ENCODE assay signal across 31 cellular contexts in the genomic region with DNA sequence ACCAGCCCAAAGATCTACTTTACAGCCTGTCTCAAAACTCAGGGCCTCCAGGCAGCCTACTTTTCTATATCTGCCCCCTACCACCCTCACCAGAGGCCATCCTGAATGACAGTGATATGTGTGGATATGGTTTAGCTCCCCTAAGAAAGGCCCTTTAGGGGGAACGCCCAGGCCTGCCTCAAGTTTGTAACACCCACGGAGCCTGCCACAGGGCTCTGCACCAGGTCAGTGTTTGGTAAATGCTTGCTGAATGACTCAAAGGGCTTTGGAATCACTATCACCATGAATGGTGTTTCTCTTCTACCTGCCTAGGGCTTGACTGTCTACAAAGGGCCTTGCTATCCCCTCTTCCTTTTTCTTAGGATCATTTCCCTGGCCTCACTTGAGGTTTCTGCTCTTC. TPM values are rescaled to one million over a fixed set of nuclear protein-coding genes. Genes with fewer than 3 reads are reported as not detected.
"Had no signal": no experiment of that assay in that cellular context is flagged by ENCODE, and none has a peak within 500 bp of the region (broad histone marks: within the 10 kb centered on the region; RNA-seq: fewer than 3 reads in every experiment).

No MANE protein-coding gene starts in this region.

- DNase-seq: activated CD4-positive, alpha-beta T cell treated with anti-CD3 and anti-CD28 coated beads, Interleukin-2, amount 50 U/mL, for 1 hour; activated CD4-positive, CD25-positive, alpha-beta regulatory T cell treated with anti-CD3 and anti-CD28 coated beads, Interleukin-2, amount 50 U/mL, for 72 hours; activated CD8-positive, alpha-beta memory T cell treated with anti-CD3 and anti-CD28 coated beads, Interleukin-2, amount 50 U/mL, for 4 hours; activated T-cell treated with anti-CD3 and anti-CD28 coated beads, Interleukin-2, amount 50 U/mL, for 1 hour; anterior cingulate cortex; body of pancreas; cortex of kidney; foreskin fibroblast; heart left ventricle; hypothalamus; immature natural killer cell; kidney; midbrain; naive thymus-derived CD4-positive, alpha-beta T cell; ovary; stimulated activated CD4-positive, alpha-beta T cell treated with anti-CD3 and anti-CD28 coated beads, Interleukin-1b, Interleukin-23, amount 100 ng/mL, for 48 hours; stimulated activated CD4-positive, alpha-beta T cell treated with anti-CD3 and anti-CD28 coated beads, Interleukin-4, amount 100 ng/mL, for 4 hours; stimulated activated CD8-positive, alpha-beta memory T cell treated with anti-CD3 and anti-CD28 coated beads, Interleukin-4, amount 100 ng/mL, for 48 hours; stimulated activated naive CD4-positive, alpha-beta T cell; T-helper 1 cell; testis; trophoblast cell had no signal

- H3K27ac Mint-ChIP-seq: activated naive CD4-positive, alpha-beta T cell treated with anti-CD3 and anti-CD28 coated beads, Interleukin-2, amount 50 U/mL, for 24 hours; activated T-helper 2 cell treated with anti-CD3 and anti-CD28 coated beads, Interferon-gamma antibody, Interleukin-2, Interleukin-4, amounts not matched to agents 10 μg/mL and 5 μg/mL and 100 μg/mL, durations not matched to agents 14 hours and 24 hours and 36 hours; immature natural killer cell; memory B cell; naive thymus-derived CD4-positive, alpha-beta T cell; T-helper 2 cell treated with Interferon-gamma antibody and Interleukin-4, amounts not matched to agents 5 μg/mL and 100 μg/mL, for 36 hours had no signal

- H3K36me3 ChIP-seq: heart left ventricle, ovary, prostate gland had no signal

- H3K27me3 ChIP-seq: body of pancreas, ovary, testis had no signal

- H3K4me1 ChIP-seq: body of pancreas, heart left ventricle, prostate gland, testis had no signal

- H3K4me1 Mint-ChIP-seq: activated naive CD4-positive, alpha-beta T cell treated with anti-CD3 and anti-CD28 coated beads, Interleukin-2, amount 50 U/mL, for 24 hours; immature natural killer cell; memory B cell; naive thymus-derived CD4-positive, alpha-beta T cell had no signal

- H3K4me2 ChIP-seq: smooth muscle cell had no signal

- H3K27me3 Mint-ChIP-seq: activated naive CD4-positive, alpha-beta T cell treated with anti-CD3 and anti-CD28 coated beads, Interleukin-2, amount 50 U/mL, for 24 hours; memory B cell had no signal

- FAIRE-seq: endothelial cell of umbilical vein, kidney, TTC549, urothelium cell line had no signal

- ATAC-seq: body of pancreas; heart left ventricle; naive thymus-derived CD4-positive, alpha-beta T cell had no signal

- H3K9me3 Mint-ChIP-seq: activated naive CD4-positive, alpha-beta T cell treated with anti-CD3 and anti-CD28 coated beads, Interleukin-2, amount 50 U/mL, for 24 hours; activated T-helper 2 cell treated with anti-CD3 and anti-CD28 coated beads, Interferon-gamma antibody, Interleukin-2, Interleukin-4, amounts not matched to agents 10 μg/mL and 5 μg/mL and 100 μg/mL, durations not matched to agents 14 hours and 24 hours and 36 hours; immature natural killer cell; memory B cell; naive thymus-derived CD4-positive, alpha-beta T cell; T-helper 2 cell treated with Interferon-gamma antibody and Interleukin-4, amounts not matched to agents 5 μg/mL and 100 μg/mL, for 36 hours had no signal

- H3K36me3 Mint-ChIP-seq: activated naive CD4-positive, alpha-beta T cell treated with anti-CD3 and anti-CD28 coated beads, Interleukin-2, amount 50 U/mL, for 24 hours; immature natural killer cell; memory B cell; naive thymus-derived CD4-positive, alpha-beta T cell had no signal

- H3K4me3 ChIP-seq: body of pancreas, heart left ventricle, ovary, prostate gland, smooth muscle cell, testis had no signal

- H3K27ac ChIP-seq: body of pancreas, heart left ventricle, ovary, prostate gland, testis had no signal

- H3K4me3 Mint-ChIP-seq: activated naive CD4-positive, alpha-beta T cell treated with anti-CD3 and anti-CD28 coated beads, Interleukin-2, amount 50 U/mL, for 24 hours; immature natural killer cell; memory B cell; naive thymus-derived CD4-positive, alpha-beta T cell; T-helper 2 cell treated with Interferon-gamma antibody and Interleukin-4, amounts not matched to agents 5 μg/mL and 100 μg/mL, for 36 hours had no signal

- H3K9me3 ChIP-seq: body of pancreas, heart left ventricle, ovary, prostate gland, testis had no signal

RNA-seq across cellular contexts. Expression of a gene that starts 11.3 kb away (rescaled TPM):
- polyA plus RNA-seq: smooth muscle cell had no signal
